1 cellular context compared by ENCODE assay signal in the genomic region with DNA sequence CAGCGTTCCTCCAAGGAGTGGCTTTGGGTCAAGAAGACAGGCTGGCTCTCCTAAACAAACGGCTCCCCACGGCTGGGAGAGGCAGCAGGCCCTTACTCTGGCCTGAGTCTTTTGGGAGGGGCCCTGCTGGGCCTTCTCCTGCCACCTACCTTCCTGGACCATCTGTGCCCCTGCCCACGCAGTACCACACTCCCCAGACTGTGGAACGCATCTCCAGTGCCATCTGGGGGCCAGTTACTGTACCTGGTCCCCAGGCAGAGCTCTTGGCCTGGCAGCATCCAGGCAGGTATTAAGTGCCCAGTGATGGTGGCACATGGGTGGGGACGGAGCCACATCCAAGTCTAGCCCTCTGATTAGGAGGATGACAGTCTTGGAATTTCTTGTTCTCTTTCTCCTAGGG.
TF ChIP-seq lines count a peak whose summit lies in the region.

No MANE protein-coding gene starts in this region.

TF ChIP-seq in SK-N-SH, 30 proteins besides CTCF, POLR2A, EP300 and RAD21:
- TF ChIP-seq JUND (IDR thresholded peaks at IDR 0.05), result no peak
- TF ChIP-seq SMC3 (IDR thresholded peaks at IDR 0.05; ENCODE audit: low read depth, low read length), result peak; percentile 41; the same call in 1 of the 2 replicates
- TF ChIP-seq SIN3A (IDR thresholded peaks at IDR 0.05; ENCODE audit: borderline replicate concordance, low read depth, low read length), result no peak
TF ChIP-seq in SK-N-SH: peak in this region for 1.
